In genomic region chr2:227238242-227239237, GRCh38 we compare ENCODE assay signal across 8 cellular contexts.
DNase-seq lines count a peak whose midpoint lies in the region; FAIRE-seq and TF ChIP-seq lines count a peak whose summit lies in the region.

No MANE protein-coding gene starts in this region.

- no peak overlapping the region for H3K27ac Mint-ChIP-seq in endodermal cell

- DNase-seq in HAP-1 (ENCODE audit: low spot score in 2 of 2) = peak; percentile 65 to 88
- DNase-seq in NCI-H345 (lab: John Stamatoyannopoulos, UW) = peak; percentile 64
- DNase-seq in activated CD8-positive, alpha-beta memory T cell treated with anti-CD3 and anti-CD28 coated beads for 24 hours = peak; percentile 79
- DNase-seq in endodermal cell = peak; percentile 92
- peak; percentile 72 for DNase-seq in mucosa of gallbladder (ENCODE audit: low spot score)
- DNase-seq in stimulated activated CD8-positive, alpha-beta memory T cell treated with anti-CD3 and anti-CD28 coated beads, Interleukin-7, amount 100 ng/mL, for 4 hours (ENCODE audit: low read depth in 2 of 2) = peak; percentile 9 to 28
- DNase-seq in cerebellar nuclear complex (lab: John Stamatoyannopoulos, UW) = no peak

- peak; percentile 97 for FAIRE-seq in G401.6 (lab: Jason Lieb, UNC)

- H3K9me3 ChIP-seq in HAP-1 (no peaks in the 10 kb centered on the region), endodermal cell (ENCODE audit: control insufficient read depth, low read length) (no peaks in the 10 kb centered on the region)

- peaks cover 33% of the 10 kb centered on the region for H3K4me1 Mint-ChIP-seq in endodermal cell

- H3K27me3 Mint-ChIP-seq in endodermal cell (ENCODE audit: insufficient read depth) = no peaks in the 10 kb centered on the region

- no peak overlapping the region for H3K9ac ChIP-seq in endodermal cell (ENCODE audit: extremely low read depth, low read length, poor library complexity, severe bottlenecking)

- H3K27ac ChIP-seq in endodermal cell (ENCODE audit: low read depth, low read length) = no peak overlapping the region

- H3K9me3 Mint-ChIP-seq in endodermal cell = no peaks in the 10 kb centered on the region

- H3K4me1 ChIP-seq in HAP-1 (peaks cover 36% of the 10 kb centered on the region), endodermal cell (ENCODE audit: control insufficient read depth, insufficient read depth, low read length) (no peaks in the 10 kb centered on the region)

- peak; percentile 99 for TF ChIP-seq CTCF in endodermal cell (conservative IDR thresholded peaks at IDR 0.05)

- no peaks in the 10 kb centered on the region for H3K27me3 ChIP-seq in HAP-1 (ENCODE audit: low read depth)
- H3K27me3 ChIP-seq in endodermal cell (ENCODE audit: control insufficient read depth, insufficient read depth, low read length, poor library complexity, severe bottlenecking) = no peaks in the 10 kb centered on the region

- no peaks in the 10 kb centered on the region for H3K36me3 ChIP-seq in HAP-1 (replicated peaks)
- no peaks in the 10 kb centered on the region for H3K36me3 ChIP-seq in endodermal cell (ENCODE audit: control insufficient read depth, insufficient read depth, low read length)

- WGBS in endodermal cell (ENCODE audit: insufficient coverage in 1 of 2, insufficient read length in 1 of 2), 2 experiments = 47 to 59% methylated on average over 5 to 8 of the region's 10 CpGs

- no peak overlapping the region for H3K4me3 Mint-ChIP-seq in endodermal cell

- no peak overlapping the region for H3K4me3 ChIP-seq in HAP-1
- H3K4me3 ChIP-seq in endodermal cell (ENCODE audit: low read length) = no peak overlapping the region

- in situ Hi-C loops in HAP-1 (cut with MboI; ENCODE audit: low sequenced_read_pairs) = no loop called here

- H3K36me3 Mint-ChIP-seq in endodermal cell (ENCODE audit: low read depth) = no peaks in the 10 kb centered on the region

Comparison
In these comparisons a context has a peak if more than half of its experiments do, and no peak if none do; other contexts are left out.
1. DNase-seq: peak in HAP-1 (2 of 2), NCI-H345 (single experiment), activated CD8-positive, alpha-beta memory T cell treated with anti-CD3 and anti-CD28 coated beads for 24 hours (single experiment), endodermal cell (single experiment), mucosa of gallbladder (single experiment) and stimulated activated CD8-positive, alpha-beta memory T cell treated with anti-CD3 and anti-CD28 coated beads, Interleukin-7, amount 100 ng/mL, for 4 hours (2 of 2); none in cerebellar nuclear complex (0 of 2).